ENCODE assay signal across 14 cellular contexts in the genomic region with DNA sequence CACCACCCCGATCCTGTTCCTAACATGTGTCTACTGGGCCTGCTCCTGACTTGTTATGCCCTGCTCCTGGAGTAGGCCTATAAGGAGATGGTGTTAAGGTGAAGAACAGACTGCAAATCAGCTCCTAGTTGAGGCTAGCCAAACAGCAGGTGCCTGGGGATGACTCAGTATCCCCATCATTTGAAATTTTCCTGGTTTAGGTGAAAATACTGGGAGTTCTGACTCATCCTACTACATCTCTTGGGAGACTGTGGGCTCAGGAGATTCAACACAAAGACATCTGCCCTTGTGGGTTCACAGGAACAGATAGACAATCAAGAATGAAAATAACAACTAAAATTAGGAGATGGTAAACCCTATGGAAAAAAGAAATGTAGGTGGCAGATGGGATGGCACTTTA. TPM values are rescaled to one million over a fixed set of nuclear protein-coding genes. Genes with fewer than 3 reads are reported as not detected.
A peak's percentile ranks its signal among the peaks of the same experiment; 100 is the strongest.
DNase-seq lines count a peak whose midpoint lies in the region; ATAC-seq and TF ChIP-seq lines count a peak whose summit lies in the region.
"Had no signal": no experiment of that assay in that cellular context is flagged by ENCODE, and none has a peak within 500 bp of the region (broad histone marks: within the 10 kb centered on the region; RNA-seq: fewer than 3 reads in every experiment).

No MANE protein-coding gene starts in this region.

- H3K27ac Mint-ChIP-seq in stimulated activated naive CD8-positive, alpha-beta T cell treated with anti-CD3 and anti-CD28 coated beads, Interleukin-15, Interleukin-2, amounts not matched to agents 100 ng/mL and 50 ng/mL, for 24 hours, result peak overlapping the region; percentile 85
- H3K27ac Mint-ChIP-seq in T-cell, result no peak overlapping the region
- H3K27ac Mint-ChIP-seq: nephron progenitor cell had no signal

- H3K36me3 ChIP-seq in uterus, result no peaks in the 10 kb centered on the region

- H3K27me3 Mint-ChIP-seq in stimulated activated naive CD8-positive, alpha-beta T cell treated with anti-CD3 and anti-CD28 coated beads, Interleukin-15, Interleukin-2, amounts not matched to agents 100 ng/mL and 50 ng/mL, for 24 hours, result no peaks in the 10 kb centered on the region
- H3K27me3 Mint-ChIP-seq in T-cell, result no peaks in the 10 kb centered on the region

- peak overlapping the region; percentile 2 for H3K4me3 Mint-ChIP-seq in stimulated activated naive CD8-positive, alpha-beta T cell treated with anti-CD3 and anti-CD28 coated beads, Interleukin-15, Interleukin-2, amounts not matched to agents 100 ng/mL and 50 ng/mL, for 24 hours
- H3K4me3 Mint-ChIP-seq in T-cell, result peak overlapping the region in 2 of 3 donors; percentile 14 to 72
- H3K4me3 Mint-ChIP-seq: nephron progenitor cell had no signal

- no peak for TF ChIP-seq CTCF in foreskin keratinocyte (conservative IDR thresholded peaks at IDR 0.05)
- TF ChIP-seq CTCF in uterus (IDR thresholded peaks at IDR 0.05), result no peak

- no peak for DNase-seq in stimulated activated naive CD8-positive, alpha-beta T cell treated with anti-CD3 and anti-CD28 coated beads, Interleukin-15, Interleukin-2, amounts not matched to agents 100 U/mL and 50 U/mL, for 24 hours
- DNase-seq in T-cell (no peak), foreskin keratinocyte (peak in 1 of 2 donors; percentile 38), mesenteric fat pad (ENCODE audit: low spot score) (no peak), amniotic stem cell (lab: John Stamatoyannopoulos, UW) (no peak), uterus (no peak)
- DNase-seq: activated CD4-positive, CD25-positive, alpha-beta regulatory T cell treated with anti-CD3 and anti-CD28 coated beads, Interleukin-2, amount 50 U/mL, for 72 hours; activated naive CD4-positive, alpha-beta T cell treated with Interleukin-2 at 50 U/mL for 16 hours; NCI-H1105 treated with DMSO at 0.1 percent for 48 hours; nephron progenitor cell had no signal

- POLR2A ChIA-PET in T-cell (lab: Charles Lee), result interaction anchor here (0.7 to 1.0 kb wide), 4 partner anchors 8 to 38 kb away, joined by 3 to 7 read pairs (median 4); no protein-coding TSS in a partner anchor

- no peak overlapping the region for H3K4me3 ChIP-seq in uterus
- H3K4me3 ChIP-seq: coronary artery had no signal

- H3K36me3 Mint-ChIP-seq in stimulated activated naive CD8-positive, alpha-beta T cell treated with anti-CD3 and anti-CD28 coated beads, Interleukin-15, Interleukin-2, amounts not matched to agents 100 ng/mL and 50 ng/mL, for 24 hours (ENCODE audit: low read depth), result peaks cover 10% of the 10 kb centered on the region
- H3K36me3 Mint-ChIP-seq in T-cell, result peaks cover 4% of the 10 kb centered on the region

- H3K27ac ChIP-seq in foreskin keratinocyte (no peak overlapping the region), uterus (no peak overlapping the region)
- H3K27ac ChIP-seq: C4-2B, coronary artery had no signal

- H3K27me3 ChIP-seq in foreskin keratinocyte, result no peaks in the 10 kb centered on the region
- H3K27me3 ChIP-seq in uterus, result no peaks in the 10 kb centered on the region

- intact Hi-C loops in uterus (cut with DNase I; ENCODE audit: low total_unique reads), result no loop called here

- CTCF ChIA-PET in T-cell (lab: Charles Lee), result interaction anchor here in 1 of 2 donors (0.7 kb wide), 1 partner anchor 957 kb away, joined by 3 read pairs; no protein-coding TSS in a partner anchor

- H3K9me3 Mint-ChIP-seq in stimulated activated naive CD8-positive, alpha-beta T cell treated with anti-CD3 and anti-CD28 coated beads, Interleukin-15, Interleukin-2, amounts not matched to agents 100 ng/mL and 50 ng/mL, for 24 hours, result no peaks in the 10 kb centered on the region
- H3K9me3 Mint-ChIP-seq in T-cell, result no peaks in the 10 kb centered on the region
- H3K9me3 Mint-ChIP-seq: nephron progenitor cell had no signal

- peaks cover 35% of the 10 kb centered on the region for H3K4me1 ChIP-seq in foreskin keratinocyte
- peaks cover 21 to 39% of the 10 kb centered on the region in 2 donors for H3K4me1 ChIP-seq in uterus

- no peak for ATAC-seq in stimulated activated naive CD8-positive, alpha-beta T cell treated with anti-CD3 and anti-CD28 coated beads, Interleukin-15, Interleukin-2, amounts not matched to agents 100 U/mL and 50 U/mL, for 24 hours
- no peak for ATAC-seq in T-cell (replicated peaks in 1 of 4)
- peak; percentile 66 for ATAC-seq in foreskin keratinocyte
- no peak for ATAC-seq in GM18517 (IDR thresholded peaks at IDR 0.05; ENCODE audit: unreplicated experiment)

- no peaks in the 10 kb centered on the region for H3K9me3 ChIP-seq in uterus

- peaks cover 99% of the 10 kb centered on the region for H3K4me1 Mint-ChIP-seq in stimulated activated naive CD8-positive, alpha-beta T cell treated with anti-CD3 and anti-CD28 coated beads, Interleukin-15, Interleukin-2, amounts not matched to agents 100 ng/mL and 50 ng/mL, for 24 hours (ENCODE audit: low read depth)
- H3K4me1 Mint-ChIP-seq in T-cell, result peaks cover 94 to 98% (median 97%) of the 10 kb centered on the region in 3 donors

- no peak for TF ChIP-seq POLR2A in uterus (IDR thresholded peaks at IDR 0.05)

RNA-seq across cellular contexts. Expression of gene BRD4, which starts 41.2 kb away (rescaled TPM):
- 100 to 1,000 TPM; 115 to 154 (median 139) TPM for total RNA-seq in T-cell
- total RNA-seq in foreskin keratinocyte, result 27.3 and 27.8 TPM in 2 replicates
- 11.5 and 13.5 TPM in 2 replicates for polyA plus RNA-seq in foreskin keratinocyte
- total RNA-seq in mesenteric fat pad, result 96.3 TPM
- 100 to 1,000 TPM in 1 of 4 donors, 10 to 100 TPM in 2, 1 to 10 TPM in 1; 5.6 to 156 (median 16.6) TPM for total RNA-seq in uterus

RNA-seq across cellular contexts. Expression of gene EPHX3, which starts 58.8 kb away (rescaled TPM):
- total RNA-seq in T-cell, result under 1 TPM in 1 of 5 donors, not detected in 4; 0.23 TPM
- 0.10 TPM in 1 of 2 replicates, not detected in the other for total RNA-seq in foreskin keratinocyte
- 0.06 and 0.12 TPM in 2 replicates for polyA plus RNA-seq in foreskin keratinocyte
- 0.35 TPM for total RNA-seq in mesenteric fat pad
- total RNA-seq in uterus, result under 1 TPM in 2 of 4 donors, not detected in 2; 0.35 to 0.64 TPM
